17 cellular contexts compared by ENCODE assay signal in the genomic region with DNA sequence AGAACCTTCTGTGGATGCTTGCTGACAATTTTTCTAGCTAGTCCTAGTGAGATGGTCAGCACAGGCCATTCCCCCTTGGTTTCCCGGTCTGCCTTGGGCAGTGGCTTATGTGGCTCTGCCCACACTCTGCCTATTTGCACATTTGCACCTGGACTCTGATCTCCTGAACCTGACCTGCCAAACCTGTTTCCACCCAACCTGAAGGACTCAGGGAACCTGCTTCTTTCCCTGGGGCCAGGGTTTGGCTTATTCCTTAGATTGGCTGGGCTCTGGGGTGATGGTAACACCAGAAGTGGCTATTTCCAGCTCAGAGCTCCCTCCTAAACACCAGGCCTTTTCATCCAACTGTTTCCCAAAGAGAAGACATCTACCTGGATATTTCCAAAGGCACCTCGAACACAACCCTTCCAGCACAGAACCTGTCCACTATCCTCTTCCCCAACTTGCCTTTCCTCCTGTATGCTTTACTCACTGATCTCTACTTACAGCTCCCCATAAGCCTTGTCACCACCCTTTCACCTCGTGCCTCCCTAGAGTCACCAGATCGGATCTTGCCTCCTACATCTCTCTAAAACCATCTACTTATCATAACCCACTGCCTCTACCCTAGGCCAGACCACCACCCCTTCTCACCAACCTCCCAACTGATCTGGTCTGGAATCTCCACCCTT. TPM values are rescaled to one million over a fixed set of nuclear protein-coding genes. Genes with fewer than 3 reads are reported as not detected.
DNase-seq lines count a peak whose midpoint lies in the region; ATAC-seq, FAIRE-seq and TF ChIP-seq lines count a peak whose summit lies in the region.
"Had no signal": no experiment of that assay in that cellular context is flagged by ENCODE, and none has a peak within 500 bp of the region (broad histone marks: within the 10 kb centered on the region; RNA-seq: fewer than 3 reads in every experiment).

No MANE protein-coding gene starts in this region.

- peaks cover 9% of the 10 kb centered on the region for H3K4me1 Mint-ChIP-seq in T-helper 17 cell

- H3K36me3 ChIP-seq in HepG2 (replicated peaks in 1 of 2; ENCODE audit: control insufficient read depth in 1 of 2, insufficient read depth in 2 of 2, low read length in 2 of 2) (no peaks in the 10 kb centered on the region), suprapubic skin (no peaks in the 10 kb centered on the region), GM23248 (ENCODE audit: low read depth) (no peaks in the 10 kb centered on the region)

- CTCF ChIA-PET in HepG2 (lab: Yijun Ruan, JAX; ENCODE audit: low intra/inter-chr PET ratio, low total read pairs): no interaction called here

- intact Hi-C loops in HepG2 (cut with micrococcal nuclease; ENCODE audit: unreplicated experiment): no loop called here
- intact Hi-C loops in Right ventricle myocardium superior (cut with DNase I): no loop called here

- peaks cover 4% of the 10 kb centered on the region for H3K27me3 Mint-ChIP-seq in T-helper 17 cell

- DNase-seq in NCI-H2196 (lab: John Stamatoyannopoulos, UW; ENCODE audit: unreplicated experiment) (peak; percentile 66), NCI-H2196 treated with DMSO at 0.1 percent for 48 hours (lab: John Stamatoyannopoulos, UW; ENCODE audit: unreplicated experiment) (no peak), T-helper 17 cell (no peak), HepG2 (ENCODE audit: low spot score) (no peak), suprapubic skin (ENCODE audit: low spot score in 2 of 2) (peak in 1 of 2 donors; percentile 56), Right ventricle myocardium superior (no peak), GM23248 (no peak), HTR-8/SVneo (ENCODE audit: insufficient read length, low spot score) (no peak)
- DNase-seq: ACHN; activated CD4-positive, alpha-beta T cell treated with anti-CD3 and anti-CD28 coated beads, Interleukin-2, amount 10 ng/mL, durations not matched to agents 24 days and 14 days; amniotic stem cell; natural killer cell; NCI-H524 treated with DMSO at 0.1 percent for 48 hours; RPMI8226; stimulated activated CD4-positive, alpha-beta T cell treated with anti-CD3 and anti-CD28 coated beads, Interleukin-4, amount 100 ng/mL, for 4 hours; T-helper 2 cell had no signal

- no peaks in the 10 kb centered on the region for H3K36me3 Mint-ChIP-seq in T-helper 17 cell (ENCODE audit: low read depth)
- H3K36me3 Mint-ChIP-seq: natural killer cell had no signal

- no peak for TF ChIP-seq POLR2A in HepG2 (IDR thresholded peaks at IDR 0.05; ENCODE audit: insufficient read depth in 1 of 2, low read depth in 2 of 2, low read length in 2 of 2)
- no peak for TF ChIP-seq POLR2A in suprapubic skin (IDR thresholded peaks at IDR 0.05)

- H3K9ac ChIP-seq in HepG2 (ENCODE audit: insufficient read depth, low read depth, low read length) (no peak overlapping the region), GM23248 (no peak overlapping the region)

- no peak overlapping the region for H3K4me3 ChIP-seq in HepG2 (replicated peaks in 1 of 3; ENCODE audit: insufficient read depth in 1 of 3, low read depth in 2 of 3, low read length in 3 of 3)
- no peak overlapping the region for H3K4me3 ChIP-seq in suprapubic skin
- no peak overlapping the region for H3K4me3 ChIP-seq in GM23248

- H3K27me3 ChIP-seq in HepG2 (ENCODE audit: control insufficient read depth in 1 of 2, insufficient read depth in 2 of 2, low read length in 2 of 2): no peaks in the 10 kb centered on the region
- no peaks in the 10 kb centered on the region for H3K27me3 ChIP-seq in suprapubic skin
- no peaks in the 10 kb centered on the region for H3K27me3 ChIP-seq in GM23248 (replicated peaks; ENCODE audit: insufficient read depth)

- 0 out of 2 replicates have a peak overlapping the region, but pooled peaks have one; percentile 0 for H3K4me2 ChIP-seq in HepG2 (ENCODE audit: low read depth, low read length)
- no peak overlapping the region for H3K4me2 ChIP-seq in GM23248 (ENCODE audit: unreplicated experiment)

- H2AFZ ChIP-seq in HepG2 (ENCODE audit: low read length): no peak overlapping the region
- no peak overlapping the region for H2AFZ ChIP-seq in GM23248

- peak overlapping the region; percentile 1 for H3K27ac Mint-ChIP-seq in T-helper 17 cell
- H3K27ac Mint-ChIP-seq: activated CD4-positive, alpha-beta T cell treated with anti-CD3 and anti-CD28 coated beads, Interleukin-2, amount 10 ng/mL, durations not matched to agents 24 days and 14 days; natural killer cell had no signal

- no peaks in the 10 kb centered on the region for H3K79me2 ChIP-seq in HepG2 (ENCODE audit: insufficient read depth, low read length)
- no peaks in the 10 kb centered on the region for H3K79me2 ChIP-seq in GM23248 (ENCODE audit: insufficient read depth)

- no peak for ATAC-seq in T-helper 17 cell
- ATAC-seq in HepG2: peak; percentile 23; the same call in 2 of the 3 replicates
- ATAC-seq in Right ventricle myocardium superior (ENCODE audit: poor library complexity): no peak
- ATAC-seq: natural killer cell, sciatic nerve had no signal

- 69% methylated on average over 4 of the region's 4 CpGs for WGBS in HepG2 (ENCODE audit: low lambda C conversion rate)
- WGBS in suprapubic skin: 70% methylated on average over 4 of the region's 4 CpGs
- WGBS in GM23248 (ENCODE audit: low coverage in 1 of 2, low lambda C conversion rate in 2 of 2, missing lambda C conversion rate in 2 of 2), 2 experiments: 65 to 70% methylated on average over 4 of the region's 4 CpGs

- H3K9me3 ChIP-seq in T-helper 17 cell (ENCODE audit: control insufficient read depth, low read length, poor library complexity, severe bottlenecking) (no peaks in the 10 kb centered on the region), HepG2 (ENCODE audit: low read length) (no peaks in the 10 kb centered on the region), suprapubic skin (no peaks in the 10 kb centered on the region), GM23248 (ENCODE audit: low read depth) (no peaks in the 10 kb centered on the region)

- TF ChIP-seq EP300 in HepG2 (IDR thresholded peaks at IDR 0.05; ENCODE audit: low read depth in 2 of 2, low read length in 2 of 2) (no peak), HepG2 (CRISPR knock-in tag; IDR thresholded peaks at IDR 0.05; ENCODE audit: borderline replicate concordance) (no peak), suprapubic skin (IDR thresholded peaks at IDR 0.05) (no peak)

- no peak overlapping the region for H3K27ac ChIP-seq in HepG2 (ENCODE audit: extremely low read length, insufficient read depth, low read length)
- H3K27ac ChIP-seq in suprapubic skin: peak overlapping the region; percentile 71
- no peak overlapping the region for H3K27ac ChIP-seq in GM23248

- TF ChIP-seq RAD21 in HepG2 (CRISPR knock-in tag; IDR thresholded peaks at IDR 0.05): no peak

- peak; percentile 55 for FAIRE-seq in HepG2 (lab: Jason Lieb, UNC)
- FAIRE-seq in HTR-8/SVneo (lab: Jason Lieb, UNC): no peak

- no peaks in the 10 kb centered on the region for H3K9me2 ChIP-seq in GM23248 (ENCODE audit: insufficient read depth)

- in situ Hi-C loops in HepG2 (cut with HindIII; ENCODE audit: extremely low pct_ligation_motif_present, low pct_unique_long_range_greater_than_20kb): no loop called here
- in situ Hi-C loops in GM23248 (cut with MboI): no loop called here

- no TSS peak for BruUV-seq in HepG2 (replicated peaks; lab: Mats Ljungman, UMichigan)

- POLR2A ChIA-PET in HepG2 (lab: Yijun Ruan, JAX): no interaction called here

- no peak for TF ChIP-seq CTCF in HepG2 (CRISPR knock-in tag; IDR thresholded peaks at IDR 0.05)
- TF ChIP-seq CTCF in suprapubic skin (IDR thresholded peaks at IDR 0.05): no peak

- H3K4me3 Mint-ChIP-seq in T-helper 17 cell: no peak overlapping the region
- H3K4me3 Mint-ChIP-seq: activated CD4-positive, alpha-beta T cell treated with anti-CD3 and anti-CD28 coated beads, Interleukin-2, amount 10 ng/mL, durations not matched to agents 24 days and 14 days; natural killer cell had no signal

- H3F3A ChIP-seq in GM23248 (ENCODE audit: insufficient read depth): peaks cover 16% of the 10 kb centered on the region

- H4K20me1 ChIP-seq in HepG2 (ENCODE audit: insufficient read depth, low read length) (no peaks in the 10 kb centered on the region), GM23248 (ENCODE audit: insufficient read depth) (no peaks in the 10 kb centered on the region)

- H3K4me1 ChIP-seq in HepG2 (ENCODE audit: insufficient read depth, low read length): peaks cover 49% of the 10 kb centered on the region
- H3K4me1 ChIP-seq in suprapubic skin: peaks cover 18% of the 10 kb centered on the region
- peaks cover 7% of the 10 kb centered on the region; the same call in 1 of the 2 replicates for H3K4me1 ChIP-seq in GM23248 (ENCODE audit: insufficient read depth)

RNA-seq across cellular contexts. Expression of a gene that starts 5.8 kb away (rescaled TPM):
- 10 to 100 TPM; 19.0 to 25.2 TPM for total RNA-seq in T-helper 17 cell
- total RNA-seq in HepG2 (2016; rRNA removed; fragmentation: Illumina TruSeq; extraction: Trizol): 48.8 and 57.6 TPM in 2 replicates
- 39.9 and 45.9 TPM in 2 replicates for total RNA-seq in HepG2 (2016; cell fraction: cytosol; rRNA removed; fragmentation: Illumina TruSeq; extraction: Trizol; ENCODE audit: low read depth)
- total RNA-seq in HepG2 (2016; cell fraction: insoluble cytoplasmic fraction; rRNA removed; fragmentation: Illumina TruSeq; extraction: Trizol): 47.0 and 59.0 TPM in 2 replicates
- 58.3 and 61.7 TPM in 2 replicates for total RNA-seq in HepG2 (2016; cell fraction: membrane; rRNA removed; fragmentation: Illumina TruSeq; extraction: Trizol)
- 43.8 and 50.9 TPM in 2 replicates for total RNA-seq in HepG2 (2016; cell fraction: nucleus; rRNA removed; fragmentation: Illumina TruSeq; extraction: Trizol)
- polyA plus RNA-seq in HepG2 (2011; rRNA removed): 63.9 and 77.8 TPM in 2 replicates
- 54.2 and 69.3 TPM in 2 replicates for polyA plus RNA-seq in HepG2 (2011; cell fraction: cytosol; rRNA removed)
- 41.4 and 43.8 TPM in 2 replicates for polyA plus RNA-seq in HepG2 (2011; cell fraction: nucleus; rRNA removed)
- 63.9 and 78.6 TPM in 2 replicates for polyA plus RNA-seq in HepG2 (2012)
- polyA plus RNA-seq in HepG2 (2016; cell fraction: cytosol; fragmentation: Illumina TruSeq; extraction: Trizol; ENCODE audit: low read depth): 42.6 and 42.8 TPM in 2 replicates
- polyA plus RNA-seq in HepG2 (2016; cell fraction: insoluble cytoplasmic fraction; fragmentation: Illumina TruSeq; extraction: Trizol; ENCODE audit: low read depth): 97.1 and 99.3 TPM in 2 replicates
- polyA plus RNA-seq in HepG2 (2016; cell fraction: membrane; fragmentation: Illumina TruSeq; extraction: Trizol; ENCODE audit: low read depth): 64.5 and 75.8 TPM in 2 replicates
- 77.8 and 83.9 TPM in 2 replicates for polyA plus RNA-seq in HepG2 (2016; cell fraction: nucleus; fragmentation: Illumina TruSeq; extraction: Trizol; ENCODE audit: insufficient read depth, low read depth)
- 12.5 and 38.7 TPM in 2 replicates for polyA minus RNA-seq in HepG2 (2011; rRNA and poly(A)+ RNA removed; ENCODE audit: low replicate concordance)
- 31.0 and 41.1 TPM in 2 replicates for polyA minus RNA-seq in HepG2 (2011; cell fraction: cytosol; rRNA and poly(A)+ RNA removed)
- polyA minus RNA-seq in HepG2 (2011; cell fraction: nucleus; rRNA and poly(A)+ RNA removed): 85.1 and 103 TPM in 2 replicates
- 10 to 100 TPM; 29.6 to 81.9 (median 30.3) TPM for total RNA-seq in suprapubic skin
- total RNA-seq in Right ventricle myocardium superior: 25.6 TPM
- 23.4 and 29.7 TPM in 2 replicates for total RNA-seq in GM23248 (2014; rRNA removed; shearing (Covaris generic))
- 24.8 and 25.7 TPM in 2 replicates for polyA plus RNA-seq in GM23248 (2016; fragmentation: Nextera tagmentation; extraction: Ambion mirVana)
